ENCODE assay signal across 10 cellular contexts in the genomic region with DNA sequence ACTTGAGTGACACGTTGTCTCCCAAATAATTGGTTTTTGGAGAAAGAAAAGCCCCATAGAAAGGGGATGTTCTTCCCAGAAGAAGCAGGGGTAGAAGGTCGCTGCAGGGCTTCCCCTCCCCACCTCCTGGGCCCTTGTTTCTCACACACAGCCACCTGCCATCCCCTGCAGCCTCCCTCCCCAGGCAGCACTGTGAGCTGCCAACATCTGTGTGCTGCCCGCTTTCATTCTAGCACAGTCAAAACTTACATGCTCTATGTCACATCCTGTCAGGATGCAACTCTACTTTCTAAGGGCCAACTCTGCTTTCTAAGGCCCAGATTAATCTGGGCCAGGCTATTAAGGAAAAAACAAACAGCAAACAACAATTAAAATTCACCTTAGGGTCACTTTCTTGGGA.
DNase-seq lines count a peak whose midpoint lies in the region; ATAC-seq and TF ChIP-seq lines count a peak whose summit lies in the region.
"Had no signal": no experiment of that assay in that cellular context is flagged by ENCODE, and none has a peak within 500 bp of the region (broad histone marks: within the 10 kb centered on the region; RNA-seq: fewer than 3 reads in every experiment).

No MANE protein-coding gene starts in this region.

- no peak overlapping the region for H3K27ac ChIP-seq in SJCRH30
- H3K27ac ChIP-seq: psoas muscle had no signal

- no peaks in the 10 kb centered on the region for H3K36me3 Mint-ChIP-seq in brain
- H3K36me3 Mint-ChIP-seq in effector memory CD8-positive, alpha-beta T cell (ENCODE audit: insufficient read depth) = no peaks in the 10 kb centered on the region
- H3K36me3 Mint-ChIP-seq: activated naive CD4-positive, alpha-beta T cell treated with anti-CD3 and anti-CD28 coated beads, Interleukin-2, amount 50 U/mL, for 24 hours had no signal

- H3K27ac Mint-ChIP-seq in brain = peak overlapping the region in 4 of 5 experiments; percentile 21 to 69 (median 50)
- no peak overlapping the region for H3K27ac Mint-ChIP-seq in effector memory CD8-positive, alpha-beta T cell
- H3K27ac Mint-ChIP-seq: activated naive CD4-positive, alpha-beta T cell treated with anti-CD3 and anti-CD28 coated beads, Interleukin-2, amount 50 U/mL, for 24 hours had no signal

- peak; percentile 80 for ATAC-seq in GM18861 (IDR thresholded peaks at IDR 0.05; ENCODE audit: unreplicated experiment)
- ATAC-seq in GM21737 (IDR thresholded peaks at IDR 0.05; ENCODE audit: unreplicated experiment) = peak; percentile 98
- peak; percentile 96 for ATAC-seq in HG03432 (IDR thresholded peaks at IDR 0.05; ENCODE audit: unreplicated experiment)
- no peak for ATAC-seq in effector memory CD8-positive, alpha-beta T cell (replicated peaks)
- no peak for ATAC-seq in sciatic nerve
- ATAC-seq: psoas muscle had no signal

- no peaks in the 10 kb centered on the region for H3K4me1 ChIP-seq in SJCRH30
- no peaks in the 10 kb centered on the region for H3K4me1 ChIP-seq in BE2C
- H3K4me1 ChIP-seq: psoas muscle had no signal

- no peaks in the 10 kb centered on the region for H3K9me3 ChIP-seq in SJCRH30 (replicated peaks)
- no peaks in the 10 kb centered on the region for H3K9me3 ChIP-seq in BE2C
- H3K9me3 ChIP-seq: psoas muscle had no signal

- TF ChIP-seq CTCF in brain (conservative IDR thresholded peaks at IDR 0.05) (no peak), BE2C (IDR thresholded peaks at IDR 0.05; ENCODE audit: low read depth, low read length) (no peak)

- DNase-seq in SJCRH30 (no peak), BE2C (no peak), sciatic nerve (ENCODE audit: low spot score) (no peak)
- DNase-seq in effector memory CD8-positive, alpha-beta T cell = no peak
- DNase-seq: psoas muscle had no signal

- H3K4me1 Mint-ChIP-seq in brain = peaks cover 49% of the 10 kb centered on the region
- H3K4me1 Mint-ChIP-seq in effector memory CD8-positive, alpha-beta T cell (ENCODE audit: low read depth in 2 of 2) = no peaks in the 10 kb centered on the region
- H3K4me1 Mint-ChIP-seq: activated naive CD4-positive, alpha-beta T cell treated with anti-CD3 and anti-CD28 coated beads, Interleukin-2, amount 50 U/mL, for 24 hours had no signal

- intact Hi-C loops in sciatic nerve (cut with DNase I) = no loop called here

- H3K4me3 Mint-ChIP-seq in brain = peak overlapping the region in 1 of 5 experiments; percentile 24
- no peak overlapping the region for H3K4me3 Mint-ChIP-seq in effector memory CD8-positive, alpha-beta T cell
- H3K4me3 Mint-ChIP-seq: activated naive CD4-positive, alpha-beta T cell treated with anti-CD3 and anti-CD28 coated beads, Interleukin-2, amount 50 U/mL, for 24 hours had no signal

- no peaks in the 10 kb centered on the region for H3K9me3 Mint-ChIP-seq in brain
- no peaks in the 10 kb centered on the region for H3K9me3 Mint-ChIP-seq in effector memory CD8-positive, alpha-beta T cell

- H3K4me3 ChIP-seq in SJCRH30 (no peak overlapping the region), BE2C (ENCODE audit: low read depth, low read length) (no peak overlapping the region)
- H3K4me3 ChIP-seq: psoas muscle had no signal

- no peaks in the 10 kb centered on the region for H3K27me3 Mint-ChIP-seq in brain
- no peaks in the 10 kb centered on the region for H3K27me3 Mint-ChIP-seq in effector memory CD8-positive, alpha-beta T cell

- H3K27me3 ChIP-seq in SJCRH30 = no peaks in the 10 kb centered on the region
- no peaks in the 10 kb centered on the region for H3K27me3 ChIP-seq in BE2C

- H3K36me3 ChIP-seq in SJCRH30 = no peaks in the 10 kb centered on the region
- no peaks in the 10 kb centered on the region for H3K36me3 ChIP-seq in BE2C

Comparison
In these comparisons a context has a peak if more than half of its experiments do, and no peak if none do; other contexts are left out.
1. ATAC-seq: peak in GM18861 (single experiment), GM21737 (single experiment) and HG03432 (single experiment); none in effector memory CD8-positive, alpha-beta T cell (single experiment) and sciatic nerve (single experiment).
2. H3K27ac Mint-ChIP-seq: peak in brain (4 of 5); none in effector memory CD8-positive, alpha-beta T cell (0 of 2).